ENCODE assay signal across 20 cellular contexts in the genomic region with DNA sequence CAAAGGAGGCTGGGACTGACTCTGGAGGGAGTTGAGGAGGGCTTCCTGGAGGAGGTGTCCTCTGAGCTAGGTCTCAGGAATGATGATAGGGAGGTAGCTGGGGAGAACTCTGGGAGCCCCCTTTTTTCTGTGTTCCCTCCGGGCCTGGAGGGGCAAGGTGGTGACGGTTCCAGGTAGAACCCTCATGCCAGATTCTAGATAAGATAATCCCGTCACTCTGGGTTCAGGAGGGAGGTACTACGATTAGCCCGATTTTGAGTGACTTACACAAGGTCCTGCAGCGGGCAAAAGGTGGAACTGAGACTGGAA. TPM values are rescaled to one million over a fixed set of nuclear protein-coding genes. Genes with fewer than 3 reads are reported as not detected.
A peak's percentile ranks its signal among the peaks of the same experiment; 100 is the strongest.
DNase-seq lines count a peak whose midpoint lies in the region; ATAC-seq and TF ChIP-seq lines count a peak whose summit lies in the region.
"Had no signal": no experiment of that assay in that cellular context is flagged by ENCODE, and none has a peak within 500 bp of the region (broad histone marks: within the 10 kb centered on the region; RNA-seq: fewer than 3 reads in every experiment).

No MANE protein-coding gene starts in this region.

- H3K79me1 ChIP-seq in IMR-90 (ENCODE audit: low read depth in 1 of 2, low read length in 2 of 2): no peaks in the 10 kb centered on the region

- H3K4me1 Mint-ChIP-seq in brain: peaks cover 27% of the 10 kb centered on the region
- peaks cover 72% of the 10 kb centered on the region for H3K4me1 Mint-ChIP-seq in stimulated activated effector memory CD8-positive, alpha-beta T cell treated with anti-CD3 and anti-CD28 coated beads, Interleukin-12 subunit alpha, Interleukin-12 subunit beta, amount 100 ng/mL, for 72 hours
- peaks cover 23% of the 10 kb centered on the region for H3K4me1 Mint-ChIP-seq in activated T-helper 2 cell treated with anti-CD3 and anti-CD28 coated beads, Interferon-gamma antibody, Interleukin-2, Interleukin-4, amounts not matched to agents 10 μg/mL and 5 μg/mL and 100 μg/mL, durations not matched to agents 14 hours and 24 hours and 36 hours (ENCODE audit: low read depth)

- no peak overlapping the region for H3K4ac ChIP-seq in IMR-90 (ENCODE audit: low read depth, low read length)

- no peak overlapping the region for H3K14ac ChIP-seq in IMR-90 (replicated peaks; ENCODE audit: low read depth, low read length)

- BruUV-seq in IMR-90 (replicated peaks; lab: Mats Ljungman, UMichigan): no TSS peak

- no peak overlapping the region for H4K5ac ChIP-seq in IMR-90 (ENCODE audit: low read depth, low read length)

- H3K4me3 Mint-ChIP-seq in brain: no peak overlapping the region
- peak overlapping the region; percentile 66 for H3K4me3 Mint-ChIP-seq in stimulated activated effector memory CD8-positive, alpha-beta T cell treated with anti-CD3 and anti-CD28 coated beads, Interleukin-12 subunit alpha, Interleukin-12 subunit beta, amount 100 ng/mL, for 72 hours
- H3K4me3 Mint-ChIP-seq in activated T-helper 2 cell treated with anti-CD3 and anti-CD28 coated beads, Interferon-gamma antibody, Interleukin-2, Interleukin-4, amounts not matched to agents 10 μg/mL and 5 μg/mL and 100 μg/mL, durations not matched to agents 14 hours and 24 hours and 36 hours (ENCODE audit: low read depth): no peak overlapping the region
- H3K4me3 Mint-ChIP-seq: IgD-negative memory B cell had no signal

- in situ Hi-C loops in IMR-90 (cut with MboI; ENCODE audit: low sequenced_read_pairs): no loop called here

- H3K27ac ChIP-seq in left ventricle myocardium inferior (replicated peaks) (no peak overlapping the region), IMR-90 (ENCODE audit: insufficient read depth, low read length) (no peak overlapping the region), adrenal gland (no peak overlapping the region)
- H3K27ac ChIP-seq: breast epithelium, colonic mucosa, epithelial cell of prostate, tibial artery had no signal

- H3K4me3 ChIP-seq in left ventricle myocardium inferior (no peak overlapping the region), IMR-90 (ENCODE audit: insufficient read depth, low read depth, low read length) (no peak overlapping the region), adrenal gland (no peak overlapping the region)
- H3K4me3 ChIP-seq: breast epithelium, colonic mucosa, Peyer's patch, right atrium auricular region, tibial artery had no signal

- TF ChIP-seq CTCF in left ventricle myocardium inferior (IDR thresholded peaks at IDR 0.05; ENCODE audit: borderline replicate concordance): peak; percentile 9
- no peak for TF ChIP-seq CTCF in IMR-90 (conservative IDR thresholded peaks at IDR 0.05; ENCODE audit: low read depth, low read length)
- TF ChIP-seq CTCF in brain (conservative IDR thresholded peaks at IDR 0.05): peak; percentile 21 to 47
- no peak for TF ChIP-seq CTCF in adrenal gland (IDR thresholded peaks at IDR 0.05)

- no peak for ATAC-seq in IMR-90 (ENCODE audit: low read depth)
- ATAC-seq in stimulated activated effector memory CD8-positive, alpha-beta T cell treated with anti-CD3 and anti-CD28 coated beads, Interleukin-12 subunit alpha, Interleukin-12 subunit beta, amount 100 ng/mL, for 72 hours: no peak

- CTCF ChIA-PET in IMR-90 (lab: Yijun Ruan, JAX): interaction anchor here (0.6 to 3.6 kb wide), 4 partner anchors 16 to 81 kb away, joined by 3 to 16 read pairs (median 4); no protein-coding TSS in a partner anchor

- dilution Hi-C loops in IMR-90 (cut with HindIII; ENCODE audit: low sequenced_read_pairs, unreplicated experiment): no loop called here

- TF ChIP-seq POLR2A in IMR-90 (IDR thresholded peaks at IDR 0.05; ENCODE audit: low read depth, low read length) (no peak), adrenal gland (IDR thresholded peaks at IDR 0.05) (no peak)

- TF ChIP-seq RAD21 in IMR-90 (IDR thresholded peaks at IDR 0.05; ENCODE audit: low read length): no peak

- intact Hi-C loops in left ventricle myocardium inferior (cut with micrococcal nuclease): no loop called here
- intact Hi-C loops in cardiac septum (cut with DNase I): loop anchor here (2.0 kb wide), 2 partner anchors 49 to 57 kb away; no protein-coding TSS in a partner anchor
- intact Hi-C loops in IMR-90 (cut with micrococcal nuclease): loop anchor here (1.0 to 10.0 kb wide), 5 partner anchors 49 to 355 kb away; partner anchors contain the start of genes USB1 and ZNF319
- intact Hi-C loops in adrenal gland (cut with DNase I): loop anchor here (5.0 kb wide), 1 partner anchor 47 kb away; no protein-coding TSS in a partner anchor
- intact Hi-C loops in activated T-helper 2 cell treated with anti-CD3 and anti-CD28 coated beads, Interferon-gamma antibody, Interleukin-2, Interleukin-4, amounts not matched to agents 10 μg/mL and 5 μg/mL and 100 μg/mL, durations not matched to agents 14 hours and 24 hours and 36 hours (cut with micrococcal nuclease): loop anchor here (1.0 to 5.0 kb wide), 5 partner anchors 41 to 73 kb away; no protein-coding TSS in a partner anchor

- H3K27ac Mint-ChIP-seq in brain: peak overlapping the region in 4 of 5 experiments; percentile 28 to 73 (median 56)
- peak overlapping the region; percentile 93 for H3K27ac Mint-ChIP-seq in stimulated activated effector memory CD8-positive, alpha-beta T cell treated with anti-CD3 and anti-CD28 coated beads, Interleukin-12 subunit alpha, Interleukin-12 subunit beta, amount 100 ng/mL, for 72 hours
- no peak overlapping the region for H3K27ac Mint-ChIP-seq in activated T-helper 2 cell treated with anti-CD3 and anti-CD28 coated beads, Interferon-gamma antibody, Interleukin-2, Interleukin-4, amounts not matched to agents 10 μg/mL and 5 μg/mL and 100 μg/mL, durations not matched to agents 14 hours and 24 hours and 36 hours

- H2AK9ac ChIP-seq in IMR-90 (replicated peaks; ENCODE audit: low read depth, low read length, poor library complexity): peak overlapping the region; percentile 2

- peaks cover 7% of the 10 kb centered on the region for H3K9me1 ChIP-seq in IMR-90 (ENCODE audit: insufficient read depth, low read length)

- no peak overlapping the region for H2BK5ac ChIP-seq in IMR-90 (ENCODE audit: low read depth, low read length, poor library complexity, severe bottlenecking)

- no CpG with 5 or more reads among the region's 6 CpGs for WGBS in IMR-90 (ENCODE audit: extremely low coverage in 2 of 2, insufficient read length in 1 of 2), 2 experiments
- WGBS in adrenal gland, 4 donors: 69 to 86% (median 75%) methylated on average over 6 of the region's 6 CpGs

- H2BK120ac ChIP-seq in IMR-90 (ENCODE audit: low read depth, low read length): no peak overlapping the region

- H4K8ac ChIP-seq in IMR-90 (ENCODE audit: low read depth in 2 of 2, low read length in 2 of 2): no peak overlapping the region

- H3K56ac ChIP-seq in IMR-90 (ENCODE audit: extremely low read depth, insufficient read depth, low read length): no peak overlapping the region

- no peaks in the 10 kb centered on the region for H4K20me1 ChIP-seq in IMR-90 (ENCODE audit: insufficient read depth, low read length)

- H2BK15ac ChIP-seq in IMR-90 (ENCODE audit: low read depth, low read length): no peak overlapping the region

- H3K9me3 ChIP-seq in left ventricle myocardium inferior (replicated peaks) (no peaks in the 10 kb centered on the region), IMR-90 (ENCODE audit: control insufficient read depth, insufficient read depth, low read length) (no peaks in the 10 kb centered on the region), adrenal gland (replicated peaks in 1 of 3) (no peaks in the 10 kb centered on the region)
- H3K9me3 ChIP-seq: breast epithelium, colonic mucosa, Peyer's patch, right atrium auricular region, tibial artery had no signal

- H2AK5ac ChIP-seq in IMR-90 (ENCODE audit: low read depth, low read length): no peak overlapping the region

- H3K27me3 ChIP-seq in left ventricle myocardium inferior (ENCODE audit: low read depth): peaks cover 17% of the 10 kb centered on the region
- no peaks in the 10 kb centered on the region for H3K27me3 ChIP-seq in IMR-90 (ENCODE audit: control insufficient read depth, insufficient read depth, low read length)
- no peaks in the 10 kb centered on the region for H3K27me3 ChIP-seq in adrenal gland
- H3K27me3 ChIP-seq: breast epithelium, colonic mucosa, Peyer's patch, right atrium auricular region had no signal

- H4K91ac ChIP-seq in IMR-90 (ENCODE audit: insufficient read depth, low read depth, low read length): no peak overlapping the region

- DNase-seq in left ventricle myocardium inferior: no peak
- no peak for DNase-seq in cardiac septum (ENCODE audit: low spot score)
- no peak for DNase-seq in IMR-90
- no peak for DNase-seq in stimulated activated effector memory CD8-positive, alpha-beta T cell treated with anti-CD3 and anti-CD28 coated beads, Interleukin-12 subunit alpha, Interleukin-12 subunit beta, amount 100 ng/mL, for 72 hours (ENCODE audit: low spot score in 2 of 2)
- DNase-seq in adrenal gland: no peak
- DNase-seq in activated T-helper 2 cell treated with anti-CD3 and anti-CD28 coated beads, Interferon-gamma antibody, Interleukin-2, Interleukin-4, amounts not matched to agents 10 μg/mL and 5 μg/mL and 100 μg/mL, durations not matched to agents 14 hours and 24 hours and 36 hours (ENCODE audit: low spot score): no peak
- DNase-seq: DMS79, NCI-H1048, SIG-M5 had no signal

- POLR2A ChIA-PET in IMR-90 (lab: Charles Lee; ENCODE audit: unreplicated experiment): no interaction called here

- H3K9ac ChIP-seq in IMR-90 (ENCODE audit: low read depth, low read length): no peak overlapping the region

- peak overlapping the region; percentile 81 for H2AFZ ChIP-seq in IMR-90 (replicated peaks; ENCODE audit: low read length, poor library complexity)

- H3K36me3 Mint-ChIP-seq in brain: peaks cover 50% of the 10 kb centered on the region
- peaks cover 78% of the 10 kb centered on the region for H3K36me3 Mint-ChIP-seq in stimulated activated effector memory CD8-positive, alpha-beta T cell treated with anti-CD3 and anti-CD28 coated beads, Interleukin-12 subunit alpha, Interleukin-12 subunit beta, amount 100 ng/mL, for 72 hours
- no peaks in the 10 kb centered on the region for H3K36me3 Mint-ChIP-seq in activated T-helper 2 cell treated with anti-CD3 and anti-CD28 coated beads, Interferon-gamma antibody, Interleukin-2, Interleukin-4, amounts not matched to agents 10 μg/mL and 5 μg/mL and 100 μg/mL, durations not matched to agents 14 hours and 24 hours and 36 hours (ENCODE audit: low read depth)
- H3K36me3 Mint-ChIP-seq: IgD-negative memory B cell had no signal

- no peak overlapping the region for H3K23ac ChIP-seq in IMR-90 (ENCODE audit: low read depth, low read length)

- no peak overlapping the region for H3K4me2 ChIP-seq in IMR-90 (ENCODE audit: low read depth, low read length)

- H3K9me3 Mint-ChIP-seq in brain: no peaks in the 10 kb centered on the region
- H3K9me3 Mint-ChIP-seq in stimulated activated effector memory CD8-positive, alpha-beta T cell treated with anti-CD3 and anti-CD28 coated beads, Interleukin-12 subunit alpha, Interleukin-12 subunit beta, amount 100 ng/mL, for 72 hours: no peaks in the 10 kb centered on the region
- H3K9me3 Mint-ChIP-seq in activated T-helper 2 cell treated with anti-CD3 and anti-CD28 coated beads, Interferon-gamma antibody, Interleukin-2, Interleukin-4, amounts not matched to agents 10 μg/mL and 5 μg/mL and 100 μg/mL, durations not matched to agents 14 hours and 24 hours and 36 hours: no peaks in the 10 kb centered on the region
- H3K9me3 Mint-ChIP-seq: activated T-cell treated with anti-CD3 and anti-CD28 coated beads, Interleukin-2, amount 50 U/mL, for 4 hours; IgD-negative memory B cell had no signal

- H3K4me1 ChIP-seq in left ventricle myocardium inferior (peaks cover 49% of the 10 kb centered on the region), IMR-90 (ENCODE audit: control insufficient read depth, insufficient read depth, low read length) (peaks cover 2% of the 10 kb centered on the region; the same call in 1 of the 2 replicates), adrenal gland (replicated peaks in 1 of 2) (peaks cover 0 to 10% of the 10 kb centered on the region in 2 donors)
- H3K4me1 ChIP-seq: breast epithelium, colonic mucosa had no signal

- H3K36me3 ChIP-seq in left ventricle myocardium inferior (peaks cover 13% of the 10 kb centered on the region), IMR-90 (ENCODE audit: control insufficient read depth, insufficient read depth, low read length) (no peaks in the 10 kb centered on the region), adrenal gland (replicated peaks in 1 of 2) (peaks cover 0 to 7% of the 10 kb centered on the region in 2 donors)
- H3K36me3 ChIP-seq: breast epithelium, colonic mucosa, right atrium auricular region had no signal

- no peak overlapping the region for H3K18ac ChIP-seq in IMR-90 (ENCODE audit: low read depth, low read length)

- no peak overlapping the region for H2BK20ac ChIP-seq in IMR-90 (ENCODE audit: low read depth, low read length)

- no peaks in the 10 kb centered on the region for H3K27me3 Mint-ChIP-seq in brain
- peaks cover 2% of the 10 kb centered on the region for H3K27me3 Mint-ChIP-seq in activated T-helper 2 cell treated with anti-CD3 and anti-CD28 coated beads, Interferon-gamma antibody, Interleukin-2, Interleukin-4, amounts not matched to agents 10 μg/mL and 5 μg/mL and 100 μg/mL, durations not matched to agents 14 hours and 24 hours and 36 hours (ENCODE audit: low read depth)

RNA-seq across cellular contexts. Expression of gene ADGRG3, which starts 18.7 kb away (rescaled TPM):
- total RNA-seq in left ventricle myocardium inferior (0.36 TPM), cardiac septum (1.0 TPM), IMR-90 (2012; rRNA removed) (not detected in 2 replicates), adrenal gland (1 to 10 TPM in 1 of 8 donors, under 1 TPM in 4, not detected in 3; 0.14 to 1.5 (median 0.50) TPM)
- polyA plus RNA-seq in IMR-90 (2012; rRNA removed) (not detected in 2 replicates), brain (ENCODE audit: insufficient read depth, low read depth, low replicate concordance) (0.29 TPM), adrenal gland (1 to 10 TPM in 1 of 3 donors, under 1 TPM in 2; 0.20 to 2.0 (median 0.40) TPM)
- not detected in 2 replicates for polyA plus RNA-seq in IMR-90 (2012; cell fraction: cytosol; rRNA removed)
- not detected in 2 replicates for polyA plus RNA-seq in IMR-90 (2012; cell fraction: nucleus; rRNA removed; ENCODE audit: low replicate concordance)
- total RNA-seq in activated T-helper 2 cell treated with anti-CD3 and anti-CD28 coated beads, Interferon-gamma antibody, Interleukin-2, Interleukin-4, amounts not matched to agents 10 μg/mL and 5 μg/mL and 100 μg/mL, durations not matched to agents 14 hours and 24 hours and 36 hours: not detected in 2 replicates
- total RNA-seq: activated T-cell treated with anti-CD3 and anti-CD28 coated beads, Interleukin-2, amount 50 U/mL, for 4 hours had no signal
- polyA plus RNA-seq: IgD-negative memory B cell had no signal

RNA-seq across cellular contexts. Expression of gene ADGRG1, which starts 21.0 kb away (rescaled TPM):
- total RNA-seq in left ventricle myocardium inferior (21.3 TPM), cardiac septum (15.9 TPM), IMR-90 (2012; rRNA removed) (0.83 and 0.90 TPM in 2 replicates), adrenal gland (10 to 100 TPM; 14.4 to 69.9 (median 44.5) TPM)
- polyA plus RNA-seq in IMR-90 (2012; rRNA removed) (7.0 and 8.4 TPM in 2 replicates), brain (ENCODE audit: insufficient read depth, low read depth, low replicate concordance) (268 TPM), adrenal gland (10 to 100 TPM; 14.7 to 45.0 (median 19.8) TPM)
- polyA plus RNA-seq in IMR-90 (2012; cell fraction: cytosol; rRNA removed): 7.1 and 9.4 TPM in 2 replicates
- 7.6 and 14.1 TPM in 2 replicates for polyA plus RNA-seq in IMR-90 (2012; cell fraction: nucleus; rRNA removed; ENCODE audit: low replicate concordance)
- total RNA-seq in activated T-helper 2 cell treated with anti-CD3 and anti-CD28 coated beads, Interferon-gamma antibody, Interleukin-2, Interleukin-4, amounts not matched to agents 10 μg/mL and 5 μg/mL and 100 μg/mL, durations not matched to agents 14 hours and 24 hours and 36 hours: 1.8 and 1.9 TPM in 2 replicates

RNA-seq across cellular contexts. Expression of gene DRC7, which starts 45.2 kb away (rescaled TPM):
- total RNA-seq in left ventricle myocardium inferior (not detected), cardiac septum (not detected), IMR-90 (2012; rRNA removed) (not detected in 2 replicates), adrenal gland (not detected)
- polyA plus RNA-seq in IMR-90 (2012; rRNA removed) (not detected in 2 replicates), brain (ENCODE audit: insufficient read depth, low read depth, low replicate concordance) (2.4 TPM), adrenal gland (under 1 TPM in 2 of 3 donors, not detected in 1; 0.03 to 0.72 TPM)
- polyA plus RNA-seq in IMR-90 (2012; cell fraction: cytosol; rRNA removed): not detected in 2 replicates
- not detected in 2 replicates for polyA plus RNA-seq in IMR-90 (2012; cell fraction: nucleus; rRNA removed; ENCODE audit: low replicate concordance)
- not detected in 2 replicates for total RNA-seq in activated T-helper 2 cell treated with anti-CD3 and anti-CD28 coated beads, Interferon-gamma antibody, Interleukin-2, Interleukin-4, amounts not matched to agents 10 μg/mL and 5 μg/mL and 100 μg/mL, durations not matched to agents 14 hours and 24 hours and 36 hours
- total RNA-seq: activated T-cell treated with anti-CD3 and anti-CD28 coated beads, Interleukin-2, amount 50 U/mL, for 4 hours; colonic mucosa; left ventricle myocardium superior; mesenteric fat pad; Peyer's patch; right atrium auricular region had no signal
- polyA plus RNA-seq: IgD-negative memory B cell had no signal

Comparison
In these comparisons a context has a peak if more than half of its experiments do, and no peak if none do; other contexts are left out.
1. CTCF ChIP-seq: peak in left ventricle myocardium inferior (single experiment) and brain (2 of 2); none in IMR-90 (single experiment) and adrenal gland (0 of 6).